In the genomic region with DNA sequence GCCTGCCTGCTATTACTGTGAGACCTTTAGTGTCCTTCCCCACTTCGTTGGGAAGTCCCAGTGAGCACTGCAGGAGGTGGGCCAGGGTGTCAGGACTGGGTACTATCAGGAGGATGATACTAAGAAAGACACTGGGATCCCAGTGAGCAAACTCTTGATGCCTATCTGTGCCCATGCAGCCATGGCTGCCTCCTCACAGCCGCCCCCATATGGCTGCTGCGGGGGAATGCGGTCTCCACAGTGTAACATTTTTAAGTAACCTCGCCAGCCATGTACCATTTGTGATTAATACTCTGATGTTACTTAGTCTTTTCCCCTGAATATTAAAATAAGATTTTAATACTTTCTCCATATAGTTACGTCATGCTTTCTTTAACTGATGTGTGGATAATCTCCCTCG, we compare ENCODE assay signal across 1 cellular context.
TF ChIP-seq lines count a peak whose summit lies in the region.

No MANE protein-coding gene starts in this region.

TF ChIP-seq in HepG2, 621 proteins besides CTCF, POLR2A, EP300 and RAD21 (continued from another document):
- TF ChIP-seq, protein P1, sequence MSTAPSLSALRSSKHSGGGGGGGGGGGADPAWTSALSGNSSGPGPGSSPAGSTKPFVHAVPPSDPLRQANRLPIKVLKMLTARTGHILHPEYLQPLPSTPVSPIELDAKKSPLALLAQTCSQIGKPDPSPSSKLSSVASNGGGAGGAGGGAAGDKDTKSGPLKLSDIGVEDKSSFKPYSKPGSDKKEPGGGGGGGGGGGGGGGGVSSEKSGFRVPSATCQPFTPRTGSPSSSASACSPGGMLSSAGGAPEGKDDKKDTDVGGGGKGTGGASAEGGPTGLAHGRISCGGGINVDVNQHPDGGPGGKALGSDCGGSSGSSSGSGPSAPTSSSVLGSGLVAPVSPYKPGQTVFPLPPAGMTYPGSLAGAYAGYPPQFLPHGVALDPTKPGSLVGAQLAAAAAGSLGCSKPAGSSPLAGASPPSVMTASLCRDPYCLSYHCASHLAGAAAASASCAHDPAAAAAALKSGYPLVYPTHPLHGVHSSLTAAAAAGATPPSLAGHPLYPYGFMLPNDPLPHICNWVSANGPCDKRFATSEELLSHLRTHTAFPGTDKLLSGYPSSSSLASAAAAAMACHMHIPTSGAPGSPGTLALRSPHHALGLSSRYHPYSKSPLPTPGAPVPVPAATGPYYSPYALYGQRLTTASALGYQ (CRISPR knock-in tag; IDR thresholded peaks at IDR 0.05) = no peak
- no peak for TF ChIP-seq ZNF562 (CRISPR knock-in tag; IDR thresholded peaks at IDR 0.05; ENCODE audit: borderline replicate concordance)
- TF ChIP-seq, protein P2, sequence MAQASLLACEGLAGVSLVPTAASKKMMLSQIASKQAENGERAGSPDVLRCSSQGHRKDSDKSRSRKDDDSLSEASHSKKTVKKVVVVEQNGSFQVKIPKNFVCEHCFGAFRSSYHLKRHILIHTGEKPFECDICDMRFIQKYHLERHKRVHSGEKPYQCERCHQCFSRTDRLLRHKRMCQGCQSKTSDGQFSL (CRISPR knock-in tag; IDR thresholded peaks at IDR 0.05) = no peak
- TF ChIP-seq SKIL (CRISPR knock-in tag; IDR thresholded peaks at IDR 0.05; ENCODE audit: borderline replicate concordance) = no peak
- no peak for TF ChIP-seq BORCS8-MEF2B (CRISPR knock-in tag; IDR thresholded peaks at IDR 0.05)
- no peak for TF ChIP-seq ZBTB3 (CRISPR knock-in tag; IDR thresholded peaks at IDR 0.05; ENCODE audit: borderline replicate concordance, low read depth)
